In the genomic region with DNA sequence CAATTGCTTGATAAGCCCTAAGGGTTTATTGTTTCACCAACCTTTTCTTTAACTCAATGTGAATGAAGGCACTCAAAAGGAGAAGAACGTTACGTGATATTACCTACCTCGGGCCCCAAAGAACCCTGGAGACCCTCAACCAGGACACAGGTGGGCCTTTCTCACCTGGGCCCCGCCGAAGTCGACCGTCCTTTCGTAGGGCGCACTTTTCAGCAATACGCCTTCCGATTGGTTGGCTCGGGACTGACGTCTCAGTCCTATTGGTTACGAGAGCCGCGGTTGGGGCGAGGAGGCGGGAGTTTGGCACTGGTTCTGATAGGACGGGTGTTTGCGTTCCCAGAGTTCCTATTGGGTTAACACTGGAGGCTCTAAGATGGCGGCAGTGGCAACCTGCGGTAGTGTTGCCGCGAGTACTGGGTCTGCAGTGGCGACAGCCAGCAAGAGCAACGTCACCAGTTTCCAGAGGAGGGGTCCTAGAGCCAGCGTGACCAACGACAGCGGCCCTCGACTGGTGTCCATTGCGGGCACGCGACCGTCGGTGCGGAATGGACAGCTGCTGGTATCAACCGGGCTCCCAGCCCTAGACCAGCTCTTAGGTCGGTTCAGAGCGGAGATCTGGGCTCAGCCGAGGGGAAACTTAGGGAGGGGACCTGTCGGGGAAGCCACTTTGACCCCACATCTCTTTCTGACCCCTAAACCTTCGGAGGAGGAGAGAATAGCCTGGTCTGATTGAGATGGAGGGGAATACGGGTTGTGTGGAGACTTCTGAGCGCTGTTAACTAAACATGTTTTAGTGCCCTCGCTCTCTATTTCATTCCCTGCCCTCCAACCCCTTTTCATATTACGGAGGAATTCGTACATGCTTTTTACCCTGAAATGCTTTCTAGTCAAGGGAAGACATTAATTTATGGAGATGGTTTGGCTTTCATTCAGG, we compare ENCODE assay signal across 8 cellular contexts. TPM values are rescaled to one million over a fixed set of nuclear protein-coding genes. Genes with fewer than 3 reads are reported as not detected.
DNase-seq lines count a peak whose midpoint lies in the region; ATAC-seq and FAIRE-seq lines count a peak whose summit lies in the region.

A gene with protein sequence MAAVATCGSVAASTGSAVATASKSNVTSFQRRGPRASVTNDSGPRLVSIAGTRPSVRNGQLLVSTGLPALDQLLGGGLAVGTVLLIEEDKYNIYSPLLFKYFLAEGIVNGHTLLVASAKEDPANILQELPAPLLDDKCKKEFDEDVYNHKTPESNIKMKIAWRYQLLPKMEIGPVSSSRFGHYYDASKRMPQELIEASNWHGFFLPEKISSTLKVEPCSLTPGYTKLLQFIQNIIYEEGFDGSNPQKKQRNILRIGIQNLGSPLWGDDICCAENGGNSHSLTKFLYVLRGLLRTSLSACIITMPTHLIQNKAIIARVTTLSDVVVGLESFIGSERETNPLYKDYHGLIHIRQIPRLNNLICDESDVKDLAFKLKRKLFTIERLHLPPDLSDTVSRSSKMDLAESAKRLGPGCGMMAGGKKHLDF (plus strand): TSS at position 356 of the 934 bp plus-strand sequence. CDS start 18 bp downstream, at position 374.
A gene with protein sequence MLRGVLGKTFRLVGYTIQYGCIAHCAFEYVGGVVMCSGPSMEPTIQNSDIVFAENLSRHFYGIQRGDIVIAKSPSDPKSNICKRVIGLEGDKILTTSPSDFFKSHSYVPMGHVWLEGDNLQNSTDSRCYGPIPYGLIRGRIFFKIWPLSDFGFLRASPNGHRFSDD (minus strand): TSS at position 211 of the 934 bp plus-strand sequence. CDS start 46,346 bp downstream, outside the sequence.

- peak within 1 kb of the TSS; percentile 100 for H3K4me3 ChIP-seq in endocrine pancreas (ENCODE audit: control insufficient read depth, insufficient read depth, low read length)

- peak within 1 kb of the TSS; percentile 96 for H3K9ac ChIP-seq in endocrine pancreas (ENCODE audit: control insufficient read depth, insufficient read depth, low read length)

- peaks cover 21% of the 10 kb centered on the region for H3K4me1 ChIP-seq in endocrine pancreas (ENCODE audit: control insufficient read depth, insufficient read depth, low read length)

- no peaks in the 10 kb centered on the region for H3K27me3 ChIP-seq in endocrine pancreas (ENCODE audit: control insufficient read depth, insufficient read depth, low read length)

- no peaks in the 10 kb centered on the region for H3K36me3 ChIP-seq in endocrine pancreas (ENCODE audit: control insufficient read depth, insufficient read depth, low read length)

- DNase-seq in COLO829 (ENCODE audit: low spot score) (peak; percentile 95), HTR-8/SVneo (ENCODE audit: insufficient read length, low spot score) (peak; percentile 99), NOMO-1 treated with dmso at 0.1 percent for 144 hours (lab: John Stamatoyannopoulos, UW; ENCODE audit: unreplicated experiment) (peak; percentile 94), mesenteric fat pad (ENCODE audit: low spot score) (peak; percentile 97)
- peak; percentile 69 to 83 (median 81) for DNase-seq in activated CD8-positive, alpha-beta memory T cell treated with anti-CD3 and anti-CD28 coated beads for 48 hours (ENCODE audit: low read depth in 2 of 3, low spot score in 2 of 3)
- DNase-seq in stimulated activated CD8-positive, alpha-beta memory T cell treated with anti-CD3 and anti-CD28 coated beads, Interleukin-15, amount 100 ng/mL, for 24 hours (ENCODE audit: low read depth): peak; percentile 76

- FAIRE-seq in HTR-8/SVneo (lab: Jason Lieb, UNC): peak; percentile 93

- ATAC-seq in GM21367 (IDR thresholded peaks at IDR 0.05; ENCODE audit: unreplicated experiment): peak; percentile 99

- H3K9me3 ChIP-seq in endocrine pancreas (ENCODE audit: control insufficient read depth, low read length): no peaks in the 10 kb centered on the region

RNA-seq across cellular contexts. Expression of the first gene that starts in this region (rescaled TPM):
- 16.4 TPM for total RNA-seq in mesenteric fat pad

RNA-seq across cellular contexts. Expression of the second gene that starts in this region (rescaled TPM):
- total RNA-seq in mesenteric fat pad: 9.4 TPM

Comparison
In these comparisons a context has a peak if more than half of its experiments do, and no peak if none do; other contexts are left out.
1. Peak in every context shown above with its lines: DNase-seq, ATAC-seq and H3K4me3 ChIP-seq.